In the genomic region with DNA sequence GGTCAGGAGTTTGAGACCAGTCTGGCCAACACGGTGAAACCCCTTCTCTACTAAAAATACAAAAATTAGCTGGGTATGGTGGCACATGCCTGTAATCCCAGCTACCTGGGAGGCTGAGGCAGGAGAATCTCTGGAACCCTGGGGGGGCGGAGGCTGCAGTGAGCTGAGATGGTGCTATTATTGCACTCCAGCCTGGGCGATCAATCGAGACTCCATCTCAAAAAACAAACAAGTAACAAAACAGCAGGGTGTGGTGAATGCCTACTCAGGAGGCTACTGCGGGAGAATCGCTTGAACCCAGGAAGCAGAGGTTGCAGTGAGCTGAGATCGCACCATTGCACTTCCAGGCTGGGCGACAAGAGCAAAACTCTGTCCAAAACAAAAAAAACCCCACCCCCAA, we compare ENCODE assay signal across 10 cellular contexts. TPM values are rescaled to one million over a fixed set of nuclear protein-coding genes. Genes with fewer than 3 reads are reported as not detected.
DNase-seq lines count a peak whose midpoint lies in the region; ATAC-seq and TF ChIP-seq lines count a peak whose summit lies in the region.
"Not testable (repeated sequence)": the region's sequence is repeated elsewhere in the genome, so short reads cannot be mapped to it uniquely, and the experiment has no call there.
"Had no signal": no experiment of that assay in that cellular context is flagged by ENCODE, and none has a peak within 500 bp of the region (broad histone marks: within the 10 kb centered on the region; RNA-seq: fewer than 3 reads in every experiment).

No MANE protein-coding gene starts in this region.

- H3K9me3 ChIP-seq in DOHH2 (ENCODE audit: control insufficient read depth, insufficient read depth, low read length): not testable (repeated sequence)

- H3K36me3 Mint-ChIP-seq in activated CD4-positive, alpha-beta memory T cell treated with anti-CD3 and anti-CD28 coated beads for 36 hours: peaks cover 63% of the 10 kb centered on the region
- H3K36me3 Mint-ChIP-seq in activated naive CD4-positive, alpha-beta T cell treated with anti-CD3 and anti-CD28 coated beads for 36 hours (ENCODE audit: low read depth): peaks cover 62% of the 10 kb centered on the region
- H3K36me3 Mint-ChIP-seq in MCF 10A (ENCODE audit: insufficient read depth, unreplicated experiment): peaks cover 76% of the 10 kb centered on the region
- peaks cover 12 to 64% (median 16%) of the 10 kb centered on the region in 3 donors for H3K36me3 Mint-ChIP-seq in naive thymus-derived CD8-positive, alpha-beta T cell
- H3K36me3 Mint-ChIP-seq in stimulated activated naive B cell treated with anti-CD40 and anti-IgM and Interleukin-4, amounts not matched to agents 10 μg/mL and 1 μg/mL and 100 μg/mL, for 72 hours: peaks cover 54 to 63% of the 10 kb centered on the region in 2 donors

- not testable (repeated sequence) for H3K9me2 ChIP-seq in DOHH2 (replicated peaks; ENCODE audit: control insufficient read depth, low read length)

- TF ChIP-seq CTCF in DOHH2 (IDR thresholded peaks at IDR 0.05; ENCODE audit: low read depth, low read length, poor library complexity, severe bottlenecking); RWPE1 (conservative IDR thresholded peaks at IDR 0.05; ENCODE audit: low read depth); MCF 10A (IDR thresholded peaks at IDR 0.05; ENCODE audit: unreplicated experiment): not testable (repeated sequence)

- not testable (repeated sequence) for H3K27ac ChIP-seq in DOHH2 (ENCODE audit: low read depth, low read length)
- peak overlapping the region; percentile 72 for H3K27ac ChIP-seq in RWPE1

- peak overlapping the region; percentile 42 for H3K27ac Mint-ChIP-seq in activated CD4-positive, alpha-beta memory T cell treated with anti-CD3 and anti-CD28 coated beads for 36 hours
- H3K27ac Mint-ChIP-seq in activated naive CD4-positive, alpha-beta T cell treated with anti-CD3 and anti-CD28 coated beads for 36 hours; MCF 10A (ENCODE audit: low read depth, unreplicated experiment): not testable (repeated sequence)
- H3K27ac Mint-ChIP-seq in naive thymus-derived CD8-positive, alpha-beta T cell: peak overlapping the region in 6 of 10 donors; percentile 32 to 91 (median 50)
- peak overlapping the region; percentile 71 for H3K27ac Mint-ChIP-seq in stimulated activated naive B cell treated with anti-CD40 and anti-IgM and Interleukin-4, amounts not matched to agents 10 μg/mL and 1 μg/mL and 100 μg/mL, for 72 hours

- not testable (repeated sequence) for H3K27me3 ChIP-seq in DOHH2 (ENCODE audit: control insufficient read depth, low read length)

- peaks cover 28% of the 10 kb centered on the region; the same call in 1 of the 2 replicates for H4K20me1 ChIP-seq in DOHH2 (ENCODE audit: control insufficient read depth, insufficient read depth, low read depth, low read length)

- H3K9me3 Mint-ChIP-seq in activated CD4-positive, alpha-beta memory T cell treated with anti-CD3 and anti-CD28 coated beads for 36 hours; activated naive CD4-positive, alpha-beta T cell treated with anti-CD3 and anti-CD28 coated beads for 36 hours; MCF 10A (ENCODE audit: unreplicated experiment); naive thymus-derived CD8-positive, alpha-beta T cell; stimulated activated naive B cell treated with anti-CD40 and anti-IgM and Interleukin-4, amounts not matched to agents 10 μg/mL and 1 μg/mL and 100 μg/mL, for 72 hours: not testable (repeated sequence)

- DNase-seq in RWPE1 (ENCODE audit: low spot score); activated CD4-positive, alpha-beta memory T cell treated with anti-CD3 and anti-CD28 coated beads for 36 hours; activated naive CD4-positive, alpha-beta T cell treated with anti-CD3 and anti-CD28 coated beads for 36 hours; MCF 10A (ENCODE audit: unreplicated experiment); naive thymus-derived CD8-positive, alpha-beta T cell; stimulated activated naive B cell treated with anti-CD40 and anti-IgM and Interleukin-4, amounts not matched to agents 10 μg/mL and 1 μg/mL and 100 μg/mL, for 72 hours: not testable (repeated sequence)

- H3K4me3 Mint-ChIP-seq in activated CD4-positive, alpha-beta memory T cell treated with anti-CD3 and anti-CD28 coated beads for 36 hours: not testable (repeated sequence)
- H3K4me3 Mint-ChIP-seq in activated naive CD4-positive, alpha-beta T cell treated with anti-CD3 and anti-CD28 coated beads for 36 hours: peak overlapping the region; percentile 32
- peak overlapping the region; percentile 97 for H3K4me3 Mint-ChIP-seq in MCF 10A (ENCODE audit: unreplicated experiment)
- peak overlapping the region in 2 of 10 donors; percentile 22 to 85 for H3K4me3 Mint-ChIP-seq in naive thymus-derived CD8-positive, alpha-beta T cell
- peak overlapping the region in 1 of 2 donors; percentile 41 for H3K4me3 Mint-ChIP-seq in stimulated activated naive B cell treated with anti-CD40 and anti-IgM and Interleukin-4, amounts not matched to agents 10 μg/mL and 1 μg/mL and 100 μg/mL, for 72 hours

- ATAC-seq in naive thymus-derived CD8-positive, alpha-beta T cell; stimulated activated naive B cell treated with anti-CD40 and anti-IgM and Interleukin-4, amounts not matched to agents 10 μg/mL and 1 μg/mL and 100 μg/mL, for 72 hours (replicated peaks): not testable (repeated sequence)

- not testable (repeated sequence) for H3K27me3 Mint-ChIP-seq in activated CD4-positive, alpha-beta memory T cell treated with anti-CD3 and anti-CD28 coated beads for 36 hours; activated naive CD4-positive, alpha-beta T cell treated with anti-CD3 and anti-CD28 coated beads for 36 hours (ENCODE audit: low read depth); MCF 10A (ENCODE audit: insufficient read depth, unreplicated experiment); naive thymus-derived CD8-positive, alpha-beta T cell; stimulated activated naive B cell treated with anti-CD40 and anti-IgM and Interleukin-4, amounts not matched to agents 10 μg/mL and 1 μg/mL and 100 μg/mL, for 72 hours

- H3K79me2 ChIP-seq in DOHH2 (ENCODE audit: control insufficient read depth, low read length): peaks cover 47% of the 10 kb centered on the region

- H3F3A ChIP-seq in DOHH2 (ENCODE audit: control insufficient read depth, insufficient read depth): peaks cover 67% of the 10 kb centered on the region

- H3K36me3 ChIP-seq in DOHH2 (ENCODE audit: control insufficient read depth, low read length): peaks cover 78% of the 10 kb centered on the region

- POLR2A ChIA-PET in RWPE1 (lab: Yijun Ruan, JAX; ENCODE audit: low non-redundant PET); naive thymus-derived CD8-positive, alpha-beta T cell (lab: Charles Lee): not testable (repeated sequence)
- POLR2A ChIA-PET in activated CD4-positive, alpha-beta memory T cell treated with anti-CD3 and anti-CD28 coated beads for 36 hours (lab: Charles Lee): interaction anchor here (1.2 to 1.6 kb wide), 2 partner anchors 130 to 168 kb away, joined by 3 to 5 read pairs; a partner anchor contains a TSS
- POLR2A ChIA-PET in MCF 10A (lab: Yijun Ruan, JAX): interaction anchor here (0.6 to 2.9 kb wide), 4 partner anchors 22 to 251 kb away, joined by 3 to 17 read pairs (median 4); a partner anchor contains a TSS

- intact Hi-C loops in activated CD4-positive, alpha-beta memory T cell treated with anti-CD3 and anti-CD28 coated beads for 36 hours (cut with micrococcal nuclease); activated naive CD4-positive, alpha-beta T cell treated with anti-CD3 and anti-CD28 coated beads for 36 hours (cut with micrococcal nuclease); MCF 10A (cut with micrococcal nuclease): not testable (repeated sequence)

- not testable (repeated sequence) for H3K4me3 ChIP-seq in DOHH2 (ENCODE audit: low read length)

- H3K4me1 ChIP-seq in DOHH2 (ENCODE audit: control insufficient read depth, low read length): peaks cover 57% of the 10 kb centered on the region

- not testable (repeated sequence) for BruUV-seq in MCF 10A (replicated peaks; lab: Mats Ljungman, UMichigan)

- H3K4me1 Mint-ChIP-seq in activated CD4-positive, alpha-beta memory T cell treated with anti-CD3 and anti-CD28 coated beads for 36 hours (ENCODE audit: low read depth): peaks cover 60% of the 10 kb centered on the region
- H3K4me1 Mint-ChIP-seq in activated naive CD4-positive, alpha-beta T cell treated with anti-CD3 and anti-CD28 coated beads for 36 hours (ENCODE audit: low read depth): peaks cover 70% of the 10 kb centered on the region
- peaks cover 26% of the 10 kb centered on the region for H3K4me1 Mint-ChIP-seq in MCF 10A (ENCODE audit: insufficient read depth, unreplicated experiment)
- H3K4me1 Mint-ChIP-seq in naive thymus-derived CD8-positive, alpha-beta T cell: peaks cover 13 to 77% (median 60%) of the 10 kb centered on the region in 4 donors
- peaks cover 29 to 59% of the 10 kb centered on the region in 2 donors for H3K4me1 Mint-ChIP-seq in stimulated activated naive B cell treated with anti-CD40 and anti-IgM and Interleukin-4, amounts not matched to agents 10 μg/mL and 1 μg/mL and 100 μg/mL, for 72 hours

- peak overlapping the region; percentile 75 for H3K4me2 ChIP-seq in DOHH2 (ENCODE audit: low read length)

- CTCF ChIA-PET in RWPE1 (lab: Yijun Ruan, JAX); activated CD4-positive, alpha-beta memory T cell treated with anti-CD3 and anti-CD28 coated beads for 36 hours (lab: Charles Lee): not testable (repeated sequence)
- CTCF ChIA-PET in activated naive CD4-positive, alpha-beta T cell treated with anti-CD3 and anti-CD28 coated beads for 36 hours (lab: Charles Lee): interaction anchor here (1.6 kb wide), 1 partner anchor 9 kb away, joined by 7 read pairs; no protein-coding TSS in a partner anchor
- CTCF ChIA-PET in MCF 10A (lab: Yijun Ruan, JAX): interaction anchor here (0.7 kb wide), 1 partner anchor 1179 kb away, joined by 4 read pairs; no protein-coding TSS in a partner anchor

RNA-seq across cellular contexts. Expression of a gene that starts 4.9 kb away (rescaled TPM):
- total RNA-seq in activated CD4-positive, alpha-beta memory T cell treated with anti-CD3 and anti-CD28 coated beads for 36 hours: 1,000 to 10,000 TPM; 2,959 to 2,997 TPM
- total RNA-seq in activated naive CD4-positive, alpha-beta T cell treated with anti-CD3 and anti-CD28 coated beads for 36 hours: 1,000 to 10,000 TPM; 3,652 to 3,827 TPM
- 3,179 and 3,524 TPM in 2 replicates for total RNA-seq in MCF 10A (2022)
- 1,000 to 10,000 TPM; 2,896 to 2,977 TPM for total RNA-seq in naive thymus-derived CD8-positive, alpha-beta T cell
- polyA plus RNA-seq in naive thymus-derived CD8-positive, alpha-beta T cell: 1,000 to 10,000 TPM; 1,685 to 2,097 (median 2,039) TPM

RNA-seq across cellular contexts. Expression of a gene that starts 19.5 kb away (rescaled TPM):
- total RNA-seq in activated CD4-positive, alpha-beta memory T cell treated with anti-CD3 and anti-CD28 coated beads for 36 hours: not detected
- total RNA-seq in activated naive CD4-positive, alpha-beta T cell treated with anti-CD3 and anti-CD28 coated beads for 36 hours: under 1 TPM; 0.07 to 0.10 TPM
- not detected in 2 replicates for total RNA-seq in MCF 10A (2022)
- total RNA-seq in naive thymus-derived CD8-positive, alpha-beta T cell: under 1 TPM; 0.18 to 0.19 TPM
- polyA plus RNA-seq in naive thymus-derived CD8-positive, alpha-beta T cell: under 1 TPM in 2 of 3 donors, not detected in 1; 0.15 to 0.19 TPM
- total RNA-seq: Right ventricle myocardium inferior had no signal

RNA-seq across cellular contexts. Expression of a gene that starts 38.5 kb away (rescaled TPM):
- total RNA-seq in activated CD4-positive, alpha-beta memory T cell treated with anti-CD3 and anti-CD28 coated beads for 36 hours: not detected
- total RNA-seq in activated naive CD4-positive, alpha-beta T cell treated with anti-CD3 and anti-CD28 coated beads for 36 hours: not detected
- not detected in 2 replicates for total RNA-seq in MCF 10A (2022)
- not detected for total RNA-seq in naive thymus-derived CD8-positive, alpha-beta T cell
- polyA plus RNA-seq in naive thymus-derived CD8-positive, alpha-beta T cell: not detected
- total RNA-seq: G401, PC-9, Right ventricle myocardium inferior had no signal

RNA-seq across cellular contexts. Expression of a gene that starts 57.6 kb away (rescaled TPM):
- total RNA-seq in activated CD4-positive, alpha-beta memory T cell treated with anti-CD3 and anti-CD28 coated beads for 36 hours: 10 to 100 TPM; 58.0 to 62.8 TPM
- 10 to 100 TPM; 43.1 to 47.1 TPM for total RNA-seq in activated naive CD4-positive, alpha-beta T cell treated with anti-CD3 and anti-CD28 coated beads for 36 hours
- 95.3 and 112 TPM in 2 replicates for total RNA-seq in MCF 10A (2022)
- 100 to 1,000 TPM in 1 of 2 experiments, 10 to 100 TPM in 1; 99.8 to 113 TPM for total RNA-seq in naive thymus-derived CD8-positive, alpha-beta T cell
- polyA plus RNA-seq in naive thymus-derived CD8-positive, alpha-beta T cell: 10 to 100 TPM; 40.3 to 56.8 (median 47.8) TPM
